ENCODE assay signal across 21 cellular contexts in the genomic region with DNA sequence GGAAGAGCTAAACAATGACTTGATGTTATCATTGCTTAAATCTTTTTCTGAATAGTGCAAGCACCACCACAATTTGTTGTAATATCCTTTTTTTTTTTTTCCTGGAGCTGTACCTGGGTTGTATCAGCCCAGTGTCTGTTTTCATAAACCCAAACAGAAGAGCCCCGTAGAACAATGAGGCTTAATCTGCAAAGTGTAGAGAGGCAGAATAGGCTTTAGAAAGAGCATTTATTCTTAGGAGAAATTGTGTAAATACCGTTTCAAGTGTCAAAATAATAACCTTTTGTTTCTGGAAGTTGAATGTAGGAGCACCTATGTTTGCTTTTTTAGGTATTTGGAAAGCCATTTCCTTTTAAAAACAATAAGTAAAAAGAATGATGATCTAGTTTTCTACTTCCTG. TPM values are rescaled to one million over a fixed set of nuclear protein-coding genes. Genes with fewer than 3 reads are reported as not detected.
DNase-seq lines count a peak whose midpoint lies in the region; ATAC-seq and TF ChIP-seq lines count a peak whose summit lies in the region.
"Had no signal": no experiment of that assay in that cellular context is flagged by ENCODE, and none has a peak within 500 bp of the region (broad histone marks: within the 10 kb centered on the region; RNA-seq: fewer than 3 reads in every experiment).

No MANE protein-coding gene starts in this region.

- in situ Hi-C loops in GM23248 (cut with MboI) = no loop called here

- TF ChIP-seq POLR2A in sigmoid colon (IDR thresholded peaks at IDR 0.05) = no peak

- CTCF ChIA-PET in PC-3 (lab: Charles Lee) = no interaction called here
- CTCF ChIA-PET in OCI-LY7 (lab: Charles Lee; ENCODE audit: unreplicated experiment) = no interaction called here

- H3F3A ChIP-seq in PC-3 (ENCODE audit: low read length, unreplicated experiment) (no peaks in the 10 kb centered on the region), GM23248 (ENCODE audit: insufficient read depth) (no peaks in the 10 kb centered on the region)

- BruUV-seq in PC-3 (replicated peaks; lab: Mats Ljungman, UMichigan) (no TSS peak), OCI-LY7 (replicated peaks; lab: Mats Ljungman, UMichigan) (no TSS peak)

- H3K4me2 ChIP-seq in PC-3 (ENCODE audit: low read length) (0 out of 2 replicates have a peak overlapping the region, but pooled peaks have one; percentile 6), GM23248 (ENCODE audit: unreplicated experiment) (no peak overlapping the region), OCI-LY7 (ENCODE audit: low read length) (no peak overlapping the region)
- H3K4me2 ChIP-seq: BLaER1 treated with 17β-estradiol and CSF1 and Interleukin-3, amounts not matched to agents 10 nM and 100 nM had no signal

- POLR2A ChIA-PET in PC-3 (lab: Charles Lee; ENCODE audit: unreplicated experiment) (no interaction called here), OCI-LY7 (lab: Charles Lee) (interaction anchor here (1.2 kb wide), 1 partner anchor 10 kb away, joined by 4 read pairs; no protein-coding TSS in a partner anchor)

- H3K4me1 ChIP-seq in PC-3 (ENCODE audit: insufficient read depth, low read length) = no peaks in the 10 kb centered on the region
- H3K4me1 ChIP-seq in GM23248 (ENCODE audit: insufficient read depth) = no peaks in the 10 kb centered on the region
- peaks cover 0 to 8% (median 6%) of the 10 kb centered on the region in 4 donors for H3K4me1 ChIP-seq in sigmoid colon
- no peaks in the 10 kb centered on the region for H3K4me1 ChIP-seq in OCI-LY7 (ENCODE audit: insufficient read depth, low read length, poor library complexity, severe bottlenecking)
- H3K4me1 ChIP-seq: BLaER1 treated with 17β-estradiol and CSF1 and Interleukin-3, amounts not matched to agents 10 nM and 100 nM; Peyer's patch had no signal

- no peak overlapping the region for H3K9ac ChIP-seq in PC-3 (ENCODE audit: low read length)
- H3K9ac ChIP-seq in GM23248 = no peak overlapping the region
- H3K9ac ChIP-seq: BLaER1 treated with 17β-estradiol and CSF1 and Interleukin-3, amounts not matched to agents 10 nM and 100 nM had no signal

- no peak overlapping the region for H3K27ac ChIP-seq in PC-3 (ENCODE audit: low read length)
- no peak overlapping the region for H3K27ac ChIP-seq in GM23248
- no peak overlapping the region for H3K27ac ChIP-seq in sigmoid colon
- no peak overlapping the region for H3K27ac ChIP-seq in OCI-LY7 (ENCODE audit: low read depth, low read length, poor library complexity, severe bottlenecking)
- H3K27ac ChIP-seq: BLaER1 treated with 17β-estradiol and CSF1 and Interleukin-3, amounts not matched to agents 10 nM and 100 nM; Peyer's patch had no signal

- intact Hi-C loops in PC-3 (cut with micrococcal nuclease) = no loop called here
- intact Hi-C loops in sigmoid colon (cut with DNase I) = no loop called here
- intact Hi-C loops in OCI-LY7 (cut with micrococcal nuclease; ENCODE audit: unreplicated experiment) = no loop called here

- H3K79me2 ChIP-seq in PC-3 (ENCODE audit: low read length) (no peaks in the 10 kb centered on the region), GM23248 (ENCODE audit: insufficient read depth) (no peaks in the 10 kb centered on the region), OCI-LY7 (ENCODE audit: insufficient read depth, low read depth, low read length) (no peaks in the 10 kb centered on the region)

- H4K20me1 ChIP-seq in PC-3 (ENCODE audit: low read length) (no peaks in the 10 kb centered on the region), GM23248 (ENCODE audit: insufficient read depth) (no peaks in the 10 kb centered on the region), OCI-LY7 (ENCODE audit: insufficient read depth, low read length) (no peaks in the 10 kb centered on the region)
- H4K20me1 ChIP-seq: BLaER1 treated with 17β-estradiol and CSF1 and Interleukin-3, amounts not matched to agents 10 nM and 100 nM had no signal

- H3K36me3 ChIP-seq in PC-3 (ENCODE audit: low read depth, low read length) (no peaks in the 10 kb centered on the region), GM23248 (ENCODE audit: low read depth) (no peaks in the 10 kb centered on the region), sigmoid colon (no peaks in the 10 kb centered on the region), OCI-LY7 (ENCODE audit: insufficient read depth, low read length) (no peaks in the 10 kb centered on the region)
- H3K36me3 ChIP-seq: BLaER1 treated with 17β-estradiol and CSF1 and Interleukin-3, amounts not matched to agents 10 nM and 100 nM; Peyer's patch had no signal

- H3K9me3 ChIP-seq in PC-3 (ENCODE audit: low read length) (no peaks in the 10 kb centered on the region), GM23248 (ENCODE audit: low read depth) (no peaks in the 10 kb centered on the region), sigmoid colon (no peaks in the 10 kb centered on the region), OCI-LY7 (ENCODE audit: low read length) (no peaks in the 10 kb centered on the region)
- H3K9me3 ChIP-seq: BLaER1 treated with 17β-estradiol and CSF1 and Interleukin-3, amounts not matched to agents 10 nM and 100 nM; Peyer's patch had no signal

- H3K4me3 ChIP-seq in PC-3 (ENCODE audit: low read length) (no peak overlapping the region), GM23248 (no peak overlapping the region), sigmoid colon (no peak overlapping the region), OCI-LY7 (ENCODE audit: low read depth, low read length, poor library complexity, severe bottlenecking) (no peak overlapping the region)
- H3K4me3 ChIP-seq: BLaER1 treated with 17β-estradiol and CSF1 and Interleukin-3, amounts not matched to agents 10 nM and 100 nM; Peyer's patch had no signal

- TF ChIP-seq EP300 in sigmoid colon (IDR thresholded peaks at IDR 0.05) = no peak

- ATAC-seq in GM21723 (IDR thresholded peaks at IDR 0.05; ENCODE audit: unreplicated experiment) (peak; percentile 30), PC-3 (peak; percentile 66), HG03196 (IDR thresholded peaks at IDR 0.05; ENCODE audit: unreplicated experiment) (no peak)

- DNase-seq in COR-L47 (lab: John Stamatoyannopoulos, UW) (peak; percentile 33), NCI-H2029 (lab: John Stamatoyannopoulos, UW) (peak; percentile 54), PC-3 (no peak), GM23248 (no peak), sigmoid colon (no peak), OCI-LY7 (ENCODE audit: low spot score) (no peak)
- DNase-seq: DMS79, HFFc6, Karpas-422, NCI-H1417 treated with DMSO at 0.1 percent for 48 hours, NCI-H2171 treated with DMSO at 0.1 percent for 48 hours, NCI-H524, Peyer's patch, Right ventricle myocardium superior, T-helper 2 cell had no signal

- H3K9me2 ChIP-seq in PC-3 (replicated peaks; ENCODE audit: low read length) (no peaks in the 10 kb centered on the region), GM23248 (ENCODE audit: insufficient read depth) (no peaks in the 10 kb centered on the region), OCI-LY7 (ENCODE audit: insufficient read depth, low read length) (no peaks in the 10 kb centered on the region)

- no peak overlapping the region for H2AFZ ChIP-seq in PC-3 (ENCODE audit: low read length)
- no peak overlapping the region for H2AFZ ChIP-seq in GM23248
- no peak overlapping the region for H2AFZ ChIP-seq in OCI-LY7 (ENCODE audit: low read length)

- no peak for TF ChIP-seq CTCF in PC-3 (conservative IDR thresholded peaks at IDR 0.05; ENCODE audit: low read depth, low read length)
- TF ChIP-seq CTCF in sigmoid colon (IDR thresholded peaks at IDR 0.05) = no peak
- no peak for TF ChIP-seq CTCF in OCI-LY7 (conservative IDR thresholded peaks at IDR 0.05; ENCODE audit: low read length)

- WGBS in GM23248 (ENCODE audit: low coverage in 1 of 2, low lambda C conversion rate in 2 of 2, missing lambda C conversion rate in 2 of 2), 2 experiments = 12 to 23% methylated on average over 2 of the region's 2 CpGs
- 9 to 16% methylated on average over 2 of the region's 2 CpGs for WGBS in sigmoid colon, 2 donors

- no peaks in the 10 kb centered on the region for H3K27me3 ChIP-seq in PC-3 (ENCODE audit: low read length)
- H3K27me3 ChIP-seq in GM23248 (replicated peaks; ENCODE audit: insufficient read depth) = no peaks in the 10 kb centered on the region; the same call in 1 of the 2 replicates
- H3K27me3 ChIP-seq in sigmoid colon = no peaks in the 10 kb centered on the region
- H3K27me3 ChIP-seq: BLaER1 treated with 17β-estradiol and CSF1 and Interleukin-3, amounts not matched to agents 10 nM and 100 nM; Peyer's patch had no signal

RNA-seq across cellular contexts. Expression of gene RGS7BP, which starts 26.4 kb away (rescaled TPM):
- total RNA-seq in PC-3 (2014; rRNA removed) (1.2 and 2.1 TPM in 2 replicates), sigmoid colon (1 to 10 TPM in 2 of 4 donors, under 1 TPM in 2; 0.49 to 4.8 (median 0.91) TPM), OCI-LY7 (2022) (not detected in 2 replicates)
- 0.11 TPM in 1 of 2 replicates, not detected in the other for total RNA-seq in GM23248 (2014; rRNA removed; shearing (Covaris generic))
- polyA plus RNA-seq in GM23248 (2016; fragmentation: Nextera tagmentation; extraction: Ambion mirVana) (not detected in 2 replicates), sigmoid colon (under 1 TPM in 1 of 3 donors, not detected in 2; 0.25 TPM)
- total RNA-seq in OCI-LY7 (2014; rRNA removed; shearing (Covaris generic)) = not detected in 2 replicates
- total RNA-seq: A172, G401, H4, HFFc6 had no signal

Comparison
In these comparisons a context has a peak if more than half of its experiments do, and no peak if none do; other contexts are left out.
1. DNase-seq: peak in COR-L47 (single experiment) and NCI-H2029 (single experiment); none in PC-3 (single experiment), GM23248 (single experiment), sigmoid colon (single experiment) and OCI-LY7 (single experiment).